ENCODE assay signal across 1 cellular context in genomic region chr18:55031979-55032378, GRCh38.
TF ChIP-seq lines count a peak whose summit lies in the region.

No MANE protein-coding gene starts in this region.

TF ChIP-seq in K562, 482 proteins besides CTCF, POLR2A, EP300 and RAD21:
- TF ChIP-seq FOSL1 (tag; conservative IDR thresholded peaks at IDR 0.05) (peak; percentile 33; the same call in 1 of the 2 replicates), ELK3 (CRISPR knock-in tag; IDR thresholded peaks at IDR 0.05) (no peak)
